Comparison of ENCODE assay signal across 19 cellular contexts in the genomic region with DNA sequence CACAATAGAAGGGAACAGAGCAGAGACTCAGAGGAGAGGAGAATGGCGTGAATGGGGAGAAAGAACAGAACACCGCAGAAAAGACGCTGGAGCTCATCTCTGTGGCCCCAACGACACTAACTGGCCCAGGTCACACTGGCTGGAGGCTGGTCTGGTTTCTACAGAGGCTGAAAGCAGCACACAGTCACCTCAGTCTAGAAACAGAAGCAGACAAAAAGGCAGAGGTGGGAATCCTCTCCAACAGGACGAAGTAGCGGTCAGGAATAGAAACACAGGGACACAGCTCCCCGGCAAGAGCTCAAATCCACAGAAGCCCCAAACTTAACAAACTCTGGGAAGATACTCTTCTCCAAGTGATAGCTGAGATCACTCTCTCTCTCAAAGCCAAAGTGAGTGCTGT. TPM values are rescaled to one million over a fixed set of nuclear protein-coding genes. Genes with fewer than 3 reads are reported as not detected.
DNase-seq lines count a peak whose midpoint lies in the region; ATAC-seq and TF ChIP-seq lines count a peak whose summit lies in the region.
"Had no signal": no experiment of that assay in that cellular context is flagged by ENCODE, and none has a peak within 500 bp of the region (broad histone marks: within the 10 kb centered on the region; RNA-seq: fewer than 3 reads in every experiment).

No MANE protein-coding gene starts in this region.

- DNase-seq in cardiac septum (ENCODE audit: low spot score) (peak; percentile 51), Right ventricle myocardium inferior (ENCODE audit: missing footprints) (no peak), nephron progenitor cell (no peak), DMS153 (lab: John Stamatoyannopoulos, UW) (no peak), HuH-7.5 (ENCODE audit: low spot score) (no peak), activated gamma-delta T cell (lab: John Stamatoyannopoulos, UW) (no peak)
- DNase-seq: activated T-cell treated with anti-CD3 and anti-CD28 coated beads, Interleukin-2, amount 50 U/mL, for 72 hours; amniotic stem cell; CD4-positive, CD25-positive, alpha-beta regulatory T cell; DMS53; HCEC 1CT; NCI-H1436 treated with DMSO at 0.1 percent for 48 hours; NCI-H82; stimulated activated CD4-positive, alpha-beta T cell treated with anti-CD3 and anti-CD28 coated beads, Interleukin-4, amount 100 ng/mL, for 1 hour had no signal

- peaks cover 83% of the 10 kb centered on the region for H3K4me1 Mint-ChIP-seq in dendritic cell treated with granulocyte-macrophage colony-stimulating factor and Interleukin-4, amounts not matched to agents 40 ng/mL and 50 ng/mL, for 4 days (ENCODE audit: low read depth)
- H3K4me1 Mint-ChIP-seq in nephron progenitor cell = peaks cover 26% of the 10 kb centered on the region

- peaks cover 100% of the 10 kb centered on the region for H3K36me3 Mint-ChIP-seq in dendritic cell treated with granulocyte-macrophage colony-stimulating factor and Interleukin-4, amounts not matched to agents 40 ng/mL and 50 ng/mL, for 4 days (ENCODE audit: low read depth)
- H3K36me3 Mint-ChIP-seq in nephron progenitor cell (ENCODE audit: low read depth) = peaks cover 39% of the 10 kb centered on the region

- TF ChIP-seq CTCF in nephron progenitor cell (IDR thresholded peaks at IDR 0.05) = no peak

- H3K4me3 Mint-ChIP-seq in dendritic cell treated with granulocyte-macrophage colony-stimulating factor and Interleukin-4, amounts not matched to agents 40 ng/mL and 50 ng/mL, for 4 days = no peak overlapping the region
- H3K4me3 Mint-ChIP-seq in nephron progenitor cell = no peak overlapping the region
- H3K4me3 Mint-ChIP-seq: activated B cell treated with CpG ODN at 0.5 μM for 24 hours; activated T-cell treated with anti-CD3 and anti-CD28 coated beads, Interleukin-2, amount 50 U/mL, for 72 hours; mesothelial cell of epicardium; neural crest cell; T-helper 1 cell treated with Interleukin-12 subunit alpha and Interleukin-12 subunit beta and Interleukin-4 antibody, amounts not matched to agents 30 μg/mL and 1 μg/mL, for 36 hours had no signal

- no peak for ATAC-seq in Right ventricle myocardium inferior
- ATAC-seq: activated T-cell treated with anti-CD3 and anti-CD28 coated beads, Interleukin-2, amount 50 U/mL, for 72 hours had no signal

- intact Hi-C loops in cardiac septum (cut with DNase I) = loop anchor here (10.0 kb wide), 1 partner anchor 557 kb away; no protein-coding TSS in a partner anchor
- intact Hi-C loops in Right ventricle myocardium inferior (cut with DNase I) = no loop called here
- intact Hi-C loops in dendritic cell treated with granulocyte-macrophage colony-stimulating factor and Interleukin-4, amounts not matched to agents 40 ng/mL and 50 ng/mL, for 4 days (cut with micrococcal nuclease) = no loop called here

- no peaks in the 10 kb centered on the region for H3K27me3 Mint-ChIP-seq in dendritic cell treated with granulocyte-macrophage colony-stimulating factor and Interleukin-4, amounts not matched to agents 40 ng/mL and 50 ng/mL, for 4 days
- peaks cover 5% of the 10 kb centered on the region for H3K27me3 Mint-ChIP-seq in nephron progenitor cell (ENCODE audit: low read depth, poor library complexity)
- H3K27me3 Mint-ChIP-seq: activated B cell treated with CpG ODN at 0.5 μM for 24 hours; CD4-positive, CD25-positive, alpha-beta regulatory T cell had no signal

- peak overlapping the region; percentile 84 for H3K27ac Mint-ChIP-seq in dendritic cell treated with granulocyte-macrophage colony-stimulating factor and Interleukin-4, amounts not matched to agents 40 ng/mL and 50 ng/mL, for 4 days
- peak overlapping the region; percentile 2 for H3K27ac Mint-ChIP-seq in nephron progenitor cell
- H3K27ac Mint-ChIP-seq: activated T-cell treated with anti-CD3 and anti-CD28 coated beads, Interleukin-2, amount 50 U/mL, for 72 hours; mesothelial cell of epicardium; T-helper 1 cell treated with Interleukin-12 subunit alpha and Interleukin-12 subunit beta and Interleukin-4 antibody, amounts not matched to agents 30 μg/mL and 1 μg/mL, for 36 hours had no signal

- H3K9me3 Mint-ChIP-seq in dendritic cell treated with granulocyte-macrophage colony-stimulating factor and Interleukin-4, amounts not matched to agents 40 ng/mL and 50 ng/mL, for 4 days = no peaks in the 10 kb centered on the region
- peaks cover 10% of the 10 kb centered on the region for H3K9me3 Mint-ChIP-seq in nephron progenitor cell
- H3K9me3 Mint-ChIP-seq: activated B cell treated with CpG ODN at 0.5 μM for 24 hours; activated T-cell treated with anti-CD3 and anti-CD28 coated beads, Interleukin-2, amount 50 U/mL, for 72 hours; neural crest cell had no signal

RNA-seq across cellular contexts. Expression of a gene that starts 9.2 kb away (rescaled TPM):
- 23.5 TPM for total RNA-seq in cardiac septum
- 29.3 TPM for total RNA-seq in Right ventricle myocardium inferior

RNA-seq across cellular contexts. Expression of a gene that starts 22.2 kb away (rescaled TPM):
- total RNA-seq in cardiac septum (7.9 TPM), Right ventricle myocardium inferior (12.5 TPM)

RNA-seq across cellular contexts. Expression of a gene that starts 46.2 kb away (rescaled TPM):
- total RNA-seq in cardiac septum (96.5 TPM), Right ventricle myocardium inferior (90.8 TPM)
